Comparison of ENCODE assay signal across 19 cellular contexts in genomic region chr10:93337309-93337721, GRCh38.
"Had no signal": no experiment of that assay in that cellular context is flagged by ENCODE, and none has a peak within 500 bp of the region (broad histone marks: within the 10 kb centered on the region; RNA-seq: fewer than 3 reads in every experiment).

No MANE protein-coding gene starts in this region.

- H3K4me2 ChIP-seq: smooth muscle cell had no signal

- H3K4me1 Mint-ChIP-seq: activated CD4-positive, alpha-beta T cell treated with anti-CD3 and anti-CD28 coated beads for 36 hours; activated CD8-positive, alpha-beta memory T cell treated with anti-CD3 and anti-CD28 coated beads, Interleukin-2, amount 10 ng/mL, durations not matched to agents 7 days and 5 days; nephron had no signal

- H3K4me3 Mint-ChIP-seq: activated CD4-positive, alpha-beta memory T cell treated with anti-CD3 and anti-CD28 coated beads for 36 hours; activated CD4-positive, alpha-beta T cell treated with anti-CD3 and anti-CD28 coated beads for 36 hours; activated CD8-positive, alpha-beta memory T cell treated with anti-CD3 and anti-CD28 coated beads, Interleukin-2, amount 10 ng/mL, durations not matched to agents 7 days and 5 days; activated T-cell treated with anti-CD3 and anti-CD28 coated beads, Interleukin-2, amount 50 U/mL, for 24 hours; nephron; T-helper 1 cell treated with Interleukin-12 subunit alpha and Interleukin-12 subunit beta and Interleukin-4 antibody, amounts not matched to agents 30 μg/mL and 1 μg/mL, for 36 hours had no signal

- H3K27me3 Mint-ChIP-seq: activated CD4-positive, alpha-beta T cell treated with anti-CD3 and anti-CD28 coated beads for 36 hours; activated CD8-positive, alpha-beta memory T cell treated with anti-CD3 and anti-CD28 coated beads, Interleukin-2, amount 10 ng/mL, durations not matched to agents 7 days and 5 days; activated T-cell treated with anti-CD3 and anti-CD28 coated beads, Interleukin-2, amount 50 U/mL, for 24 hours had no signal

- H3K27me3 ChIP-seq: cardiac muscle cell, esophagus squamous epithelium, foreskin keratinocyte had no signal

- H3K9me3 Mint-ChIP-seq: activated CD4-positive, alpha-beta memory T cell treated with anti-CD3 and anti-CD28 coated beads for 36 hours; activated T-cell treated with anti-CD3 and anti-CD28 coated beads, Interleukin-2, amount 50 U/mL, for 24 hours; nephron; T-helper 1 cell treated with Interleukin-12 subunit alpha and Interleukin-12 subunit beta and Interleukin-4 antibody, amounts not matched to agents 30 μg/mL and 1 μg/mL, for 36 hours had no signal

- H3K9me3 ChIP-seq: esophagus squamous epithelium had no signal

- H3K27ac ChIP-seq: cardiac muscle cell, esophagus squamous epithelium, foreskin keratinocyte had no signal

- H3K27ac Mint-ChIP-seq: activated CD4-positive, alpha-beta memory T cell treated with anti-CD3 and anti-CD28 coated beads for 36 hours; activated CD4-positive, alpha-beta T cell treated with anti-CD3 and anti-CD28 coated beads for 36 hours; activated CD8-positive, alpha-beta memory T cell treated with anti-CD3 and anti-CD28 coated beads, Interleukin-2, amount 10 ng/mL, durations not matched to agents 7 days and 5 days; activated T-cell treated with anti-CD3 and anti-CD28 coated beads, Interleukin-2, amount 50 U/mL, for 24 hours; nephron; T-helper 1 cell treated with Interleukin-12 subunit alpha and Interleukin-12 subunit beta and Interleukin-4 antibody, amounts not matched to agents 30 μg/mL and 1 μg/mL, for 36 hours had no signal

- H3K36me3 Mint-ChIP-seq: activated CD8-positive, alpha-beta memory T cell treated with anti-CD3 and anti-CD28 coated beads, Interleukin-2, amount 10 ng/mL, durations not matched to agents 7 days and 5 days had no signal

- H3K4me3 ChIP-seq: cardiac muscle cell, esophagus squamous epithelium, smooth muscle cell had no signal

- DNase-seq: activated CD4-positive, alpha-beta memory T cell treated with anti-CD3 and anti-CD28 coated beads for 36 hours; activated CD4-positive, alpha-beta T cell treated with anti-CD3 and anti-CD28 coated beads for 36 hours; activated CD8-positive, alpha-beta memory T cell treated with anti-CD3 and anti-CD28 coated beads, Interleukin-2, amount 10 ng/mL, durations not matched to agents 7 days and 5 days; activated effector memory CD4-positive, alpha-beta T cell treated with Interleukin-2 at 50 U/mL for 16 hours; activated naive CD4-positive, alpha-beta T cell treated with anti-CD3 and anti-CD28 coated beads, Interleukin-2, amount 50 U/mL, for 16 hours; activated T-cell treated with anti-CD3 and anti-CD28 coated beads, Interleukin-2, amount 50 U/mL, for 24 hours; esophagus squamous epithelium; foreskin keratinocyte; glutamatergic neuron; left ventricle myocardium superior; mesenchymal stem cell; nucleus accumbens; posterior cingulate gyrus; stimulated activated naive CD8-positive, alpha-beta T cell treated with anti-CD3 and anti-CD28 coated beads, Interleukin-15, Interleukin-2, amounts not matched to agents 100 U/mL and 50 U/mL, for 24 hours; trophoblast cell had no signal
